Comparison of ENCODE assay signal across 1 cellular context in genomic region chr7:94656925-94657731, GRCh38.
TF ChIP-seq lines count a peak whose summit lies in the region.

No MANE protein-coding gene starts in this region.

TF ChIP-seq in HepG2, 621 proteins besides CTCF, POLR2A, EP300 and RAD21 (continued from another document):
- TF ChIP-seq AFF4 (CRISPR knock-in tag; IDR thresholded peaks at IDR 0.05) (peak; percentile 7), PRMT3 (CRISPR knock-in tag; IDR thresholded peaks at IDR 0.05; ENCODE audit: borderline replicate concordance, low read depth) (peak; percentile 74; the same call in 1 of the 2 replicates), GFI1 (CRISPR knock-in tag; IDR thresholded peaks at IDR 0.05; ENCODE audit: borderline replicate concordance) (peak; percentile 58; the same call in 1 of the 2 replicates), POGZ (CRISPR knock-in tag; IDR thresholded peaks at IDR 0.05) (0 out of 2 replicates have a peak, but pooled peaks have one; percentile 27), PHF21A (CRISPR knock-in tag; IDR thresholded peaks at IDR 0.05) (no peak), SNAI1 (CRISPR knock-in tag; IDR thresholded peaks at IDR 0.05; ENCODE audit: borderline replicate concordance) (0 out of 2 replicates have a peak, but pooled peaks have one; percentile 12), REST (IDR thresholded peaks at IDR 0.05; ENCODE audit: borderline replicate concordance in 1 of 2, low read depth in 1 of 2, low read length in 2 of 2) (0 out of 4 replicates have a peak, but pooled peaks of 1 of the 2 experiments have one; percentile 8), ZNF44 (CRISPR knock-in tag; IDR thresholded peaks at IDR 0.05) (0 out of 2 replicates have a peak, but pooled peaks have one; percentile 1), KDM5B (CRISPR knock-in tag; IDR thresholded peaks at IDR 0.05; ENCODE audit: borderline replicate concordance) (0 out of 2 replicates have a peak, but pooled peaks have one; percentile 44), SP2 (CRISPR knock-in tag; IDR thresholded peaks at IDR 0.05) (0 out of 2 replicates have a peak, but pooled peaks have one; percentile 24), PATZ1 (CRISPR knock-in tag; IDR thresholded peaks at IDR 0.05) (no peak), ZC3H4 (CRISPR knock-in tag; IDR thresholded peaks at IDR 0.05; ENCODE audit: borderline replicate concordance) (peak; percentile 53; the same call in 1 of the 2 replicates), YY1 (IDR thresholded peaks at IDR 0.05; ENCODE audit: insufficient read depth, insufficient replicate concordance, low read depth, low read length) (peak; percentile 5), TAF1 (CRISPR knock-in tag; IDR thresholded peaks at IDR 0.05) (peak; percentile 32; the same call in 1 of the 2 replicates), TCF12 (IDR thresholded peaks at IDR 0.05) (no peak), TCF12 (CRISPR knock-in tag; IDR thresholded peaks at IDR 0.05) (no peak), TOPORS (CRISPR knock-in tag; IDR thresholded peaks at IDR 0.05) (0 out of 2 replicates have a peak, but pooled peaks have one; percentile 2), MED8 (CRISPR knock-in tag; IDR thresholded peaks at IDR 0.05; ENCODE audit: insufficient replicate concordance) (peak; percentile 3), HMG20B (CRISPR knock-in tag; conservative IDR thresholded peaks at IDR 0.05) (0 out of 2 replicates have a peak, but pooled peaks have one; percentile 22), FOXC1 (CRISPR knock-in tag; IDR thresholded peaks at IDR 0.05; ENCODE audit: borderline replicate concordance) (no peak), CREB1 (IDR thresholded peaks at IDR 0.05) (no peak), CREB1 (CRISPR knock-in tag; IDR thresholded peaks at IDR 0.05) (no peak), E2F1 (CRISPR knock-in tag; IDR thresholded peaks at IDR 0.05) (peak; percentile 5; the same call in 1 of the 2 replicates), REPIN1 (CRISPR knock-in tag; IDR thresholded peaks at IDR 0.05; ENCODE audit: borderline replicate concordance, low read depth) (peak; percentile 11; the same call in 1 of the 2 replicates), SIN3A (IDR thresholded peaks at IDR 0.05; ENCODE audit: borderline replicate concordance, low read depth, low read length) (0 out of 2 replicates have a peak, but pooled peaks have one; percentile 8)
- TF ChIP-seq, protein P1, sequence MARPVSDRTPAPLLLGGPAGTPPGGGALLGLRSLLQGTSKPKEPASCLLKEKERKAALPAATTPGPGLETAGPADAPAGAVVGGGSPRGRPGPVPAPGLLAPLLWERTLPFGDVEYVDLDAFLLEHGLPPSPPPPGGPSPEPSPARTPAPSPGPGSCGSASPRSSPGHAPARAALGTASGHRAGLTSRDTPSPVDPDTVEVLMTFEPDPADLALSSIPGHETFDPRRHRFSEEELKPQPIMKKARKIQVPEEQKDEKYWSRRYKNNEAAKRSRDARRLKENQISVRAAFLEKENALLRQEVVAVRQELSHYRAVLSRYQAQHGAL (CRISPR knock-in tag; IDR thresholded peaks at IDR 0.05; ENCODE audit: not compliant biosample characterization) = no peak
- TF ChIP-seq, protein P2, sequence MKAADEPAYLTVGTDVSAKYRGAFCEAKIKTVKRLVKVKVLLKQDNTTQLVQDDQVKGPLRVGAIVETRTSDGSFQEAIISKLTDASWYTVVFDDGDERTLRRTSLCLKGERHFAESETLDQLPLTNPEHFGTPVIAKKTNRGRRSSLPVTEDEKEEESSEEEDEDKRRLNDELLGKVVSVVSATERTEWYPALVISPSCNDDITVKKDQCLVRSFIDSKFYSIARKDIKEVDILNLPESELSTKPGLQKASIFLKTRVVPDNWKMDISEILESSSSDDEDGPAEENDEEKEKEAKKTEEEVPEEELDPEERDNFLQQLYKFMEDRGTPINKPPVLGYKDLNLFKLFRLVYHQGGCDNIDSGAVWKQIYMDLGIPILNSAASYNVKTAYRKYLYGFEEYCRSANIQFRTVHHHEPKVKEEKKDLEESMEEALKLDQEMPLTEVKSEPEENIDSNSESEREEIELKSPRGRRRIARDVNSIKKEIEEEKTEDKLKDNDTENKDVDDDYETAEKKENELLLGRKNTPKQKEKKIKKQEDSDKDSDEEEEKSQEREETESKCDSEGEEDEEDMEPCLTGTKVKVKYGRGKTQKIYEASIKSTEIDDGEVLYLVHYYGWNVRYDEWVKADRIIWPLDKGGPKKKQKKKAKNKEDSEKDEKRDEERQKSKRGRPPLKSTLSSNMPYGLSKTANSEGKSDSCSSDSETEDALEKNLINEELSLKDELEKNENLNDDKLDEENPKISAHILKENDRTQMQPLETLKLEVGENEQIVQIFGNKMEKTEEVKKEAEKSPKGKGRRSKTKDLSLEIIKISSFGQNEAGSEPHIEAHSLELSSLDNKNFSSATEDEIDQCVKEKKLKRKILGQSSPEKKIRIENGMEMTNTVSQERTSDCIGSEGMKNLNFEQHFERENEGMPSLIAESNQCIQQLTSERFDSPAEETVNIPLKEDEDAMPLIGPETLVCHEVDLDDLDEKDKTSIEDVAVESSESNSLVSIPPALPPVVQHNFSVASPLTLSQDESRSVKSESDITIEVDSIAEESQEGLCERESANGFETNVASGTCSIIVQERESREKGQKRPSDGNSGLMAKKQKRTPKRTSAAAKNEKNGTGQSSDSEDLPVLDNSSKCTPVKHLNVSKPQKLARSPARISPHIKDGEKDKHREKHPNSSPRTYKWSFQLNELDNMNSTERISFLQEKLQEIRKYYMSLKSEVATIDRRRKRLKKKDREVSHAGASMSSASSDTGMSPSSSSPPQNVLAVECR (CRISPR knock-in tag; IDR thresholded peaks at IDR 0.05; ENCODE audit: borderline replicate concordance) = peak; percentile 37; the same call in 1 of the 2 replicates
- TF ChIP-seq, protein P3, sequence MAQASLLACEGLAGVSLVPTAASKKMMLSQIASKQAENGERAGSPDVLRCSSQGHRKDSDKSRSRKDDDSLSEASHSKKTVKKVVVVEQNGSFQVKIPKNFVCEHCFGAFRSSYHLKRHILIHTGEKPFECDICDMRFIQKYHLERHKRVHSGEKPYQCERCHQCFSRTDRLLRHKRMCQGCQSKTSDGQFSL (CRISPR knock-in tag; IDR thresholded peaks at IDR 0.05) = peak; percentile 14; the same call in 1 of the 2 replicates
- TF ChIP-seq, protein P4, sequence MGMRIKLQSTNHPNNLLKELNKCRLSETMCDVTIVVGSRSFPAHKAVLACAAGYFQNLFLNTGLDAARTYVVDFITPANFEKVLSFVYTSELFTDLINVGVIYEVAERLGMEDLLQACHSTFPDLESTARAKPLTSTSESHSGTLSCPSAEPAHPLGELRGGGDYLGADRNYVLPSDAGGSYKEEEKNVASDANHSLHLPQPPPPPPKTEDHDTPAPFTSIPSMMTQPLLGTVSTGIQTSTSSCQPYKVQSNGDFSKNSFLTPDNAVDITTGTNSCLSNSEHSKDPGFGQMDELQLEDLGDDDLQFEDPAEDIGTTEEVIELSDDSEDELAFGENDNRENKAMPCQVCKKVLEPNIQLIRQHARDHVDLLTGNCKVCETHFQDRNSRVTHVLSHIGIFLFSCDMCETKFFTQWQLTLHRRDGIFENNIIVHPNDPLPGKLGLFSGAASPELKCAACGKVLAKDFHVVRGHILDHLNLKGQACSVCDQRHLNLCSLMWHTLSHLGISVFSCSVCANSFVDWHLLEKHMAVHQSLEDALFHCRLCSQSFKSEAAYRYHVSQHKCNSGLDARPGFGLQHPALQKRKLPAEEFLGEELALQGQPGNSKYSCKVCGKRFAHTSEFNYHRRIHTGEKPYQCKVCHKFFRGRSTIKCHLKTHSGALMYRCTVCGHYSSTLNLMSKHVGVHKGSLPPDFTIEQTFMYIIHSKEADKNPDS (CRISPR knock-in tag; IDR thresholded peaks at IDR 0.05) = 0 out of 2 replicates have a peak, but pooled peaks have one; percentile 63
- TF ChIP-seq, protein P5, sequence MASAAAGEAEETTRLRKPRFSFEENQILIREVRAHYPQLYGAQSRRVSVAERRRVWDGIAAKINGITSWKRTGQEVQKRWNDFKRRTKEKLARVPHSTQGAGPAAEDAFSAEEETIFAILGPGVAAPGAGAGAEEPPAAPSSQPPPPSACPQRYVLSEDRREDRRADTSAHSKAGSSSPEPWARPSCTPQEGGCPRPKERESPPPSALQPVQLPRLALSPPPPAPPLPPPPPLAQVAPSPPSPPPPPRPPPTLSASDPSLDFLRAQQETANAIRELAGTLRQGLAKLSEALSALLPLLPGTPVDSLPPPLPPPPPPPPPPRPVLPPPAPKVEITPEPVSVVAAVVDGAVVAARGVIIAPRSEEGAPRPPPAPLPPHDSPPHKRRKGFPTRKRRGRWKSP (CRISPR knock-in tag; IDR thresholded peaks at IDR 0.05) = no peak; the same call in 1 of the 2 replicates
